Comparison of ENCODE assay signal across 8 cellular contexts in the genomic region with DNA sequence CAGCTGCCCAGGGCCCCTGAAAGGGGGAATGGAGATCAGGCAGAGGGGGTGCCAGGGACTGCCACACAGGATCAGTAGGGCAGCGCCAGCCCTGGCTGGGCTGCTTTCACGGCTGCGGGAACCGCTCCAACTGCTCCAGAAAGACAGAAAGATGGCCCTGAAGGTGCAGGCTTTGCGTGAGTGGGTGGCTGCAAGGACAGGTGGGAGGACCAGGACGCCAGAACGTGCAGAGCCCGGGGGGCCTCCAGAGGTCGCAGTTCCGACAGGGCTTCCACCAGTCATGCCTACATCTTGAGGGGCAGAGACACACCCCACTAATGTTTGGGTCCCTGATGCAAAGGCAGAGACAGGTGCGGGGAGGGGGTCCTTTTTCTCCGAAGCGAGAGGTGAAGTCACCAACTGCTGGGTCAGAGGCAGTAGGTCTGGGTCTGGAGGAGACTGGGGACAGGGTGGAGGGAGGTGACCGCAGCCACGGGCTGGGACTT. TPM values are rescaled to one million over a fixed set of nuclear protein-coding genes. Genes with fewer than 3 reads are reported as not detected.
A peak's percentile ranks its signal among the peaks of the same experiment; 100 is the strongest.
DNase-seq lines count a peak whose midpoint lies in the region; ATAC-seq, FAIRE-seq and TF ChIP-seq lines count a peak whose summit lies in the region.

No MANE protein-coding gene starts in this region.

- TF ChIP-seq POLR2A in GM12891 (IDR thresholded peaks at IDR 0.05; ENCODE audit: low read depth, low read length): no peak

- H3K9me3 ChIP-seq in MM.1S (replicated peaks; ENCODE audit: insufficient read depth, low read length) (no peaks in the 10 kb centered on the region), lung (ENCODE audit: control insufficient read depth in 2 of 2, insufficient read depth in 1 of 2, low read length in 1 of 2) (no peaks in the 10 kb centered on the region)

- WGBS in lung, 2 donors: 43 to 51% methylated on average over 15 of the region's 15 CpGs

- DNase-seq in GM12891 (ENCODE audit: insufficient read length, low spot score) (no peak), MM.1S (peak; percentile 19), lung (ENCODE audit: low spot score) (peak; percentile 32)
- DNase-seq in stimulated activated CD4-positive, alpha-beta T cell treated with anti-CD3 and anti-CD28 coated beads, Interleukin-15, amount 100 ng/mL, for 24 hours: no peak

- peak overlapping the region; percentile 85 for H2AFZ ChIP-seq in MM.1S (ENCODE audit: low read length)

- H3K27ac ChIP-seq in MM.1S (ENCODE audit: low read length) (peak overlapping the region; percentile 84; the same call in 1 of the 2 replicates), lung (ENCODE audit: low read depth in 1 of 2, low read length in 1 of 2) (peak overlapping the region in 1 of 2 donors; percentile 96)

- peaks cover 42% of the 10 kb centered on the region for H3K79me2 ChIP-seq in MM.1S (ENCODE audit: low read length)

- no peak for ATAC-seq in lung (ENCODE audit: insufficient read depth, low FRiP score)
- no peak for ATAC-seq in GM21576 (IDR thresholded peaks at IDR 0.05; ENCODE audit: unreplicated experiment)
- ATAC-seq in GM21367 (IDR thresholded peaks at IDR 0.05; ENCODE audit: unreplicated experiment): no peak
- no peak for ATAC-seq in GM18858 (IDR thresholded peaks at IDR 0.05; ENCODE audit: unreplicated experiment)

- H3K27me3 ChIP-seq in MM.1S (replicated peaks; ENCODE audit: insufficient read depth, low read length): no peaks in the 10 kb centered on the region
- H3K27me3 ChIP-seq in lung (ENCODE audit: control insufficient read depth, insufficient read depth): no peaks in the 10 kb centered on the region

- H3K4me3 ChIP-seq in MM.1S (ENCODE audit: low read length) (peak overlapping the region; percentile 54), lung (peak overlapping the region; percentile 20)

- peak overlapping the region; percentile 94 to 99 (median 97) for H3K27ac Mint-ChIP-seq in brain

- peaks cover 6% of the 10 kb centered on the region; the same call in 1 of the 2 replicates for H3F3A ChIP-seq in MM.1S (ENCODE audit: insufficient read depth, low read length)

- peaks cover 8% of the 10 kb centered on the region for H3K36me3 Mint-ChIP-seq in brain

- peaks cover 63% of the 10 kb centered on the region for H3K4me1 Mint-ChIP-seq in brain

- H3K9me3 Mint-ChIP-seq in brain: peaks cover 0 to 4% (median 0%) of the 10 kb centered on the region in 5 experiments

- no peaks in the 10 kb centered on the region for H3K9me2 ChIP-seq in MM.1S (replicated peaks; ENCODE audit: insufficient read depth, low read length)

- peak overlapping the region; percentile 96 for H3K4me2 ChIP-seq in MM.1S (ENCODE audit: low read depth, low read length)

- peaks cover 7% of the 10 kb centered on the region for H3K27me3 Mint-ChIP-seq in brain

- peak overlapping the region; percentile 97 for H3K9ac ChIP-seq in MM.1S (ENCODE audit: low read length)

- peaks cover 19% of the 10 kb centered on the region for H3K4me1 ChIP-seq in MM.1S (ENCODE audit: low read length)
- peaks cover 9 to 25% of the 10 kb centered on the region in 2 donors for H3K4me1 ChIP-seq in lung (ENCODE audit: control insufficient read depth in 2 of 2, insufficient read depth in 2 of 2, low read length in 2 of 2)

- H4K20me1 ChIP-seq in MM.1S (ENCODE audit: insufficient read depth, low read length): peaks cover 15% of the 10 kb centered on the region; the same call in 1 of the 2 replicates

- peak overlapping the region; percentile 86 to 89 (median 88) for H3K4me3 Mint-ChIP-seq in brain

- TF ChIP-seq CTCF in MM.1S (IDR thresholded peaks at IDR 0.05; ENCODE audit: low read length) (peak; percentile 27), brain (conservative IDR thresholded peaks at IDR 0.05) (no peak), lung (IDR thresholded peaks at IDR 0.05; ENCODE audit: control extremely low read depth, extremely low read depth) (no peak)

- peak; percentile 31 for FAIRE-seq in GM12891 (lab: Jason Lieb, UNC)

- no peaks in the 10 kb centered on the region for H3K36me3 ChIP-seq in MM.1S (replicated peaks; ENCODE audit: insufficient read depth, low read length)
- no peaks in the 10 kb centered on the region for H3K36me3 ChIP-seq in lung (ENCODE audit: control insufficient read depth in 2 of 2, insufficient read depth in 2 of 2, low read length in 2 of 2)

TF ChIP-seq in GM12891, 5 proteins besides CTCF, POLR2A, EP300 and RAD21:
- TF ChIP-seq SPI1 (IDR thresholded peaks at IDR 0.05; ENCODE audit: low read depth, low read length) (no peak), POU2F2 (IDR thresholded peaks at IDR 0.05; ENCODE audit: low read depth, low read length) (no peak), PAX5 (IDR thresholded peaks at IDR 0.05; ENCODE audit: insufficient read depth, low read length, severe bottlenecking) (no peak), POLR2AphosphoS5 (IDR thresholded peaks at IDR 0.05; ENCODE audit: low read depth, low read length) (no peak), TAF1 (IDR thresholded peaks at IDR 0.05; ENCODE audit: low read depth, low read length) (no peak)
TF ChIP-seq in GM12891: peak in this region for 0.

RNA-seq across cellular contexts. Expression of a gene that starts 0.8 kb away (rescaled TPM):
- 103 TPM for polyA plus RNA-seq in GM12891 (2012; ENCODE audit: low read depth, missing spikeins)
- 403 TPM for polyA plus RNA-seq in brain (ENCODE audit: insufficient read depth, low read depth, low replicate concordance)
- total RNA-seq in lung: 100 to 1,000 TPM in 1 of 2 donors, 10 to 100 TPM in 1; 39.0 to 297 TPM
- 100 to 1,000 TPM; 203 to 410 TPM for polyA plus RNA-seq in lung

RNA-seq across cellular contexts. Expression of a gene that starts 7.2 kb away (rescaled TPM):
- 14.2 TPM for polyA plus RNA-seq in GM12891 (2012; ENCODE audit: low read depth, missing spikeins)
- polyA plus RNA-seq in brain (ENCODE audit: insufficient read depth, low read depth, low replicate concordance): 18.9 TPM
- total RNA-seq in lung: 10 to 100 TPM; 27.2 to 59.7 TPM
- polyA plus RNA-seq in lung: 10 to 100 TPM; 44.0 to 60.4 TPM

RNA-seq across cellular contexts. Expression of a gene that starts 18.2 kb away (rescaled TPM):
- 2.6 TPM for polyA plus RNA-seq in GM12891 (2012; ENCODE audit: low read depth, missing spikeins)
- polyA plus RNA-seq in brain (ENCODE audit: insufficient read depth, low read depth, low replicate concordance): not detected
- total RNA-seq in lung: 1 to 10 TPM in 1 of 2 donors, under 1 TPM in 1; 0.65 to 2.1 TPM
- 1 to 10 TPM; 1.1 to 1.6 TPM for polyA plus RNA-seq in lung

RNA-seq across cellular contexts. Expression of a gene that starts 24.9 kb away (rescaled TPM):
- polyA plus RNA-seq in GM12891 (2012; ENCODE audit: low read depth, missing spikeins): 12.6 TPM
- polyA plus RNA-seq in brain (ENCODE audit: insufficient read depth, low read depth, low replicate concordance) (22.3 TPM), lung (10 to 100 TPM; 16.7 to 32.6 TPM)
- 10 to 100 TPM; 35.0 to 79.0 TPM for total RNA-seq in lung

RNA-seq across cellular contexts. Expression of a gene that starts 38.0 kb away (rescaled TPM):
- polyA plus RNA-seq in GM12891 (2012; ENCODE audit: low read depth, missing spikeins): 1.1 TPM
- polyA plus RNA-seq in brain (ENCODE audit: insufficient read depth, low read depth, low replicate concordance) (23.3 TPM), lung (10 to 100 TPM in 1 of 2 donors, 1 to 10 TPM in 1; 9.0 to 17.3 TPM)
- 10 to 100 TPM; 29.2 to 35.7 TPM for total RNA-seq in lung

Comparison
In these comparisons a context has a peak if more than half of its experiments do, and no peak if none do; other contexts are left out.
1. DNase-seq: peak in MM.1S (single experiment) and lung (single experiment); none in GM12891 (single experiment) and stimulated activated CD4-positive, alpha-beta T cell treated with anti-CD3 and anti-CD28 coated beads, Interleukin-15, amount 100 ng/mL, for 24 hours (single experiment).